1 cellular context compared by ENCODE assay signal in genomic region chr10:77305650-77306632, GRCh38.
TF ChIP-seq lines count a peak whose summit lies in the region.

No MANE protein-coding gene starts in this region.

TF ChIP-seq in HEK293, 187 proteins besides CTCF, POLR2A, EP300 and RAD21 (continued from another document):
- TF ChIP-seq SCRT1 (tag by site-specific recombination; IDR thresholded peaks at IDR 0.05; ENCODE audit: borderline replicate concordance): peak; percentile 70
- no peak for TF ChIP-seq ZNF311 (tag by site-specific recombination; IDR thresholded peaks at IDR 0.05; ENCODE audit: borderline replicate concordance)
- TF ChIP-seq BCL11B (tag by site-specific recombination; IDR thresholded peaks at IDR 0.05; ENCODE audit: low read depth): peak; percentile 87
- no peak for TF ChIP-seq HOXA7 (CRISPR knock-in tag; IDR thresholded peaks at IDR 0.05; ENCODE audit: borderline replicate concordance)
- TF ChIP-seq ZSCAN23 (tag by site-specific recombination; IDR thresholded peaks at IDR 0.05): no peak
- TF ChIP-seq ZNF398 (tag by site-specific recombination; IDR thresholded peaks at IDR 0.05): peak; percentile 58
- no peak for TF ChIP-seq ZNF112 (tag by site-specific recombination; IDR thresholded peaks at IDR 0.05)
- TF ChIP-seq ZNF114 (tag by site-specific recombination; IDR thresholded peaks at IDR 0.05): no peak
- no peak for TF ChIP-seq ZNF521 (tag by site-specific recombination; IDR thresholded peaks at IDR 0.05)
- TF ChIP-seq, protein P1, sequence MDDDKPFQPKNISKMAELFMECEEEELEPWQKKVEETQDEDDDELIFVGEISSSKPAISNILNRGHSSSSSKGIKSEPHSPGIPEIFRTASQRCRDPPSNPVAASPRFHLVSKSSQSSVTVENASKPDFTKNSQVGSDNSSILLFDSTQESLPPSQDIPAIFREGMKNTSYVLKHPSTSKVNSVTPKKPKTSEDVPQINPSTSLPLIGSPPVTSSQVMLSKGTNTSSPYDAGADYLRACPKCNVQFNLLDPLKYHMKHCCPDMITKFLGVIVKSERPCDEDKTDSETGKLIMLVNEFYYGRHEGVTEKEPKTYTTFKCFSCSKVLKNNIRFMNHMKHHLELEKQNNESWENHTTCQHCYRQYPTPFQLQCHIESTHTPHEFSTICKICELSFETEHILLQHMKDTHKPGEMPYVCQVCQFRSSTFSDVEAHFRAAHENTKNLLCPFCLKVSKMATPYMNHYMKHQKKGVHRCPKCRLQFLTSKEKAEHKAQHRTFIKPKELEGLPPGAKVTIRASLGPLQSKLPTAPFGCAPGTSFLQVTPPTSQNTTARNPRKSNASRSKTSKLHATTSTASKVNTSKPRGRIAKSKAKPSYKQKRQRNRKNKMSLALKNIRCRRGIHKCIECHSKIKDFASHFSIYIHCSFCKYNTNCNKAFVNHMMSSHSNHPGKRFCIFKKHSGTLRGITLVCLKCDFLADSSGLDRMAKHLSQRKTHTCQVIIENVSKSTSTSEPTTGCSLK (tag by site-specific recombination; IDR thresholded peaks at IDR 0.05): no peak
- no peak for TF ChIP-seq ZNF394 (tag by site-specific recombination; IDR thresholded peaks at IDR 0.05; ENCODE audit: borderline replicate concordance)
- peak; percentile 38; the same call in 1 of the 2 replicates for TF ChIP-seq ZNF660 (tag by site-specific recombination; IDR thresholded peaks at IDR 0.05)
- peak; percentile 52; the same call in 1 of the 2 replicates for TF ChIP-seq ZNF184 (tag by site-specific recombination; IDR thresholded peaks at IDR 0.05)
- TF ChIP-seq, protein P2, sequence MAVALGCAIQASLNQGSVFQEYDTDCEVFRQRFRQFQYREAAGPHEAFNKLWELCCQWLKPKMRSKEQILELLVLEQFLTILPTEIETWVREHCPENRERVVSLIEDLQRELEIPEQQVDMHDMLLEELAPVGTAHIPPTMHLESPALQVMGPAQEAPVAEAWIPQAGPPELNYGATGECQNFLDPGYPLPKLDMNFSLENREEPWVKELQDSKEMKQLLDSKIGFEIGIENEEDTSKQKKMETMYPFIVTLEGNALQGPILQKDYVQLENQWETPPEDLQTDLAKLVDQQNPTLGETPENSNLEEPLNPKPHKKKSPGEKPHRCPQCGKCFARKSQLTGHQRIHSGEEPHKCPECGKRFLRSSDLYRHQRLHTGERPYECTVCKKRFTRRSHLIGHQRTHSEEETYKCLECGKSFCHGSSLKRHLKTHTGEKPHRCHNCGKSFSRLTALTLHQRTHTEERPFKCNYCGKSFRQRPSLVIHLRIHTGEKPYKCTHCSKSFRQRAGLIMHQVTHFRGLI (tag by site-specific recombination; IDR thresholded peaks at IDR 0.05): peak; percentile 70; the same call in 1 of the 2 replicates
- TF ChIP-seq ZSCAN30 (tag by site-specific recombination; IDR thresholded peaks at IDR 0.05): peak; percentile 91; the same call in 1 of the 2 replicates
- peak; percentile 98 for TF ChIP-seq GFI1B (tag by site-specific recombination; IDR thresholded peaks at IDR 0.05)
- no peak for TF ChIP-seq ZNF155 (tag by site-specific recombination; IDR thresholded peaks at IDR 0.05)
- no peak for TF ChIP-seq ZNF529 (tag by site-specific recombination; IDR thresholded peaks at IDR 0.05; ENCODE audit: insufficient replicate concordance)
- TF ChIP-seq TRIM28 (IDR thresholded peaks at IDR 0.05; ENCODE audit: borderline replicate concordance, low read length): no peak
- TF ChIP-seq, protein P3, sequence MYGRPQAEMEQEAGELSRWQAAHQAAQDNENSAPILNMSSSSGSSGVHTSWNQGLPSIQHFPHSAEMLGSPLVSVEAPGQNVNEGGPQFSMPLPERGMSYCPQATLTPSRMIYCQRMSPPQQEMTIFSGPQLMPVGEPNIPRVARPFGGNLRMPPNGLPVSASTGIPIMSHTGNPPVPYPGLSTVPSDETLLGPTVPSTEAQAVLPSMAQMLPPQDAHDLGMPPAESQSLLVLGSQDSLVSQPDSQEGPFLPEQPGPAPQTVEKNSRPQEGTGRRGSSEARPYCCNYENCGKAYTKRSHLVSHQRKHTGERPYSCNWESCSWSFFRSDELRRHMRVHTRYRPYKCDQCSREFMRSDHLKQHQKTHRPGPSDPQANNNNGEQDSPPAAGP (tag by site-specific recombination; IDR thresholded peaks at IDR 0.05): no peak
- TF ChIP-seq GLI2 (tag by site-specific recombination; IDR thresholded peaks at IDR 0.05; ENCODE audit: borderline replicate concordance, low read depth): peak; percentile 97
- no peak for TF ChIP-seq SCRT2 (tag by site-specific recombination; IDR thresholded peaks at IDR 0.05)
- TF ChIP-seq ZNF140 (tag by site-specific recombination; IDR thresholded peaks at IDR 0.05): no peak
- no peak for TF ChIP-seq ZNF600 (tag by site-specific recombination; IDR thresholded peaks at IDR 0.05)
- TF ChIP-seq SP2 (tag by site-specific recombination; IDR thresholded peaks at IDR 0.05): no peak
- TF ChIP-seq ZNF664 (tag by site-specific recombination; IDR thresholded peaks at IDR 0.05): peak; percentile 57; the same call in 1 of the 2 replicates
- TF ChIP-seq ZNF37A (tag by site-specific recombination; IDR thresholded peaks at IDR 0.05): peak; percentile 27; the same call in 1 of the 2 replicates
- peak; percentile 73 for TF ChIP-seq ZEB2 (tag by site-specific recombination; IDR thresholded peaks at IDR 0.05)
- TF ChIP-seq, protein P4, sequence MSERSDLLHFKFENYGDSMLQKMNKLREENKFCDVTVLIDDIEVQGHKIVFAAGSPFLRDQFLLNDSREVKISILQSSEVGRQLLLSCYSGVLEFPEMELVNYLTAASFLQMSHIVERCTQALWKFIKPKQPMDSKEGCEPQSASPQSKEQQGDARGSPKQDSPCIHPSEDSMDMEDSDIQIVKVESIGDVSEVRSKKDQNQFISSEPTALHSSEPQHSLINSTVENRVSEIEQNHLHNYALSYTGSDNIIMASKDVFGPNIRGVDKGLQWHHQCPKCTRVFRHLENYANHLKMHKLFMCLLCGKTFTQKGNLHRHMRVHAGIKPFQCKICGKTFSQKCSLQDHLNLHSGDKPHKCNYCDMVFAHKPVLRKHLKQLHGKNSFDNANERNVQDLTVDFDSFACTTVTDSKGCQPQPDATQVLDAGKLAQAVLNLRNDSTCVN (tag by site-specific recombination; optimal IDR thresholded peaks at IDR 0.05): no peak
- TF ChIP-seq ZNF132 (tag by site-specific recombination; IDR thresholded peaks at IDR 0.05; ENCODE audit: borderline replicate concordance): no peak
- peak; percentile 85 for TF ChIP-seq ZNF629 (tag by site-specific recombination; IDR thresholded peaks at IDR 0.05)
- peak; percentile 89 for TF ChIP-seq KLF7 (tag by site-specific recombination; IDR thresholded peaks at IDR 0.05; ENCODE audit: borderline replicate concordance)
- peak; percentile 47; the same call in 1 of the 2 replicates for TF ChIP-seq PRDM10 (tag by site-specific recombination; IDR thresholded peaks at IDR 0.05)
- peak; percentile 66 for TF ChIP-seq ZNF596 (tag by site-specific recombination; IDR thresholded peaks at IDR 0.05)
- no peak for TF ChIP-seq ZNF473 (tag by site-specific recombination; IDR thresholded peaks at IDR 0.05)
- TF ChIP-seq ZFHX2 (tag by site-specific recombination; conservative IDR thresholded peaks at IDR 0.05): peak; percentile 51
